ENCODE assay signal across 10 cellular contexts in genomic region chr5:144941-145340, GRCh38. TPM values are rescaled to one million over a fixed set of nuclear protein-coding genes. Genes with fewer than 3 reads are reported as not detected.
"Had no signal": no experiment of that assay in that cellular context is flagged by ENCODE, and none has a peak within 500 bp of the region (broad histone marks: within the 10 kb centered on the region; RNA-seq: fewer than 3 reads in every experiment).

No MANE protein-coding gene starts in this region.

- FAIRE-seq: K562 had no signal

- H3K4me2 ChIP-seq: GM23338 had no signal

- ATAC-seq: GM23338, HCT116, K562 had no signal

- H2AFZ ChIP-seq: GM23338 had no signal

- H3K4me1 ChIP-seq: HAP-1 had no signal

- H3K4me3 ChIP-seq: GM23338, HAP-1, K562 had no signal

- DNase-seq: H7, HFFc6, IMR-90, KG1 had no signal

- H3K27ac ChIP-seq: HL-60 had no signal

RNA-seq across cellular contexts. Expression of gene LRRC14B, which starts 46.4 kb away (rescaled TPM):
- total RNA-seq: GM23338, H4, H7, HFFc6, IMR-90, K562 had no signal
- polyA plus RNA-seq: GM23338, IMR-90, K562 had no signal

RNA-seq across cellular contexts. Expression of gene PLEKHG4B, which starts 53.0 kb away (rescaled TPM):
- polyA plus RNA-seq: K562 had no signal
